15 cellular contexts compared by ENCODE assay signal in the genomic region with DNA sequence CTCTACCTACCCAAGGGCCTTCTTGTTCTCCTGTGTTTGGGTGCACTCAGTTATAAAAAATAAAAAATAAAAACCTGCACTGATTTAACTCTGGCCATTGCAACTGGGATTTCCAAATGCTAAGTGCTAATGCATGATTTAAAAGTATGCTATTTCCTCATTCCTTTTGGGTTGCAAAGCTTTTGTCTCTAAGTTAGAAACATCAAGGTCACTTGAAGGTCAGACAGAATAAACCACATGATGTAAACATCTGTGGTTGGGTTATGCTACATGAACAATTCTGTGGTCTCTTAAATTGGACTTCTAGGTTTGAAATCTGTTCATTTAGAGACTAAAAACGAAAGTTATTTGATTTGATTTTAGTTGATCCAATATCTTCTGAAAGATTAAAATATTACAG.
DNase-seq lines count a peak whose midpoint lies in the region; ATAC-seq and TF ChIP-seq lines count a peak whose summit lies in the region.
"Had no signal": no experiment of that assay in that cellular context is flagged by ENCODE, and none has a peak within 500 bp of the region (broad histone marks: within the 10 kb centered on the region; RNA-seq: fewer than 3 reads in every experiment).

No MANE protein-coding gene starts in this region.

- H3K36me3 ChIP-seq in SJCRH30, result no peaks in the 10 kb centered on the region
- no peaks in the 10 kb centered on the region for H3K36me3 ChIP-seq in BE2C
- no peaks in the 10 kb centered on the region for H3K36me3 ChIP-seq in esophagus muscularis mucosa

- H3K27me3 ChIP-seq in SJCRH30 (no peaks in the 10 kb centered on the region), BE2C (no peaks in the 10 kb centered on the region), esophagus muscularis mucosa (no peaks in the 10 kb centered on the region)

- no peak for TF ChIP-seq POLR2A in erythroblast (IDR thresholded peaks at IDR 0.05; ENCODE audit: low read length)
- TF ChIP-seq POLR2A in esophagus muscularis mucosa (IDR thresholded peaks at IDR 0.05; ENCODE audit: low read depth), result no peak

- intact Hi-C loops in esophagus muscularis mucosa (cut with DNase I), result no loop called here

- no peak for TF ChIP-seq CTCF in BE2C (IDR thresholded peaks at IDR 0.05; ENCODE audit: low read depth, low read length)
- no peak for TF ChIP-seq CTCF in esophagus muscularis mucosa (IDR thresholded peaks at IDR 0.05)

- H3K4me1 ChIP-seq in SJCRH30, result peaks cover 11% of the 10 kb centered on the region
- H3K4me1 ChIP-seq in BE2C, result no peaks in the 10 kb centered on the region
- H3K4me1 ChIP-seq in esophagus muscularis mucosa, result no peaks in the 10 kb centered on the region

- no peak overlapping the region for H3K4me3 ChIP-seq in SJCRH30
- H3K4me3 ChIP-seq in BE2C (ENCODE audit: low read depth, low read length), result no peak overlapping the region
- no peak overlapping the region for H3K4me3 ChIP-seq in esophagus muscularis mucosa
- H3K4me3 ChIP-seq: GM23338 had no signal

- H3K9me3 ChIP-seq in SJCRH30 (replicated peaks), result no peaks in the 10 kb centered on the region
- no peaks in the 10 kb centered on the region for H3K9me3 ChIP-seq in BE2C
- no peaks in the 10 kb centered on the region for H3K9me3 ChIP-seq in esophagus muscularis mucosa
- H3K9me3 ChIP-seq: SK-N-SH had no signal

- TF ChIP-seq EP300 in esophagus muscularis mucosa (IDR thresholded peaks at IDR 0.05), result no peak

- 69% methylated on average over 1 of the region's 1 CpG for WGBS in esophagus muscularis mucosa

- ATAC-seq in GM21723 (IDR thresholded peaks at IDR 0.05; ENCODE audit: unreplicated experiment), result no peak
- ATAC-seq: activated CD8-positive, alpha-beta T cell treated with anti-CD3 and anti-CD28 coated beads for 36 hours; GM23338; sciatic nerve had no signal

- DNase-seq in GM03348 (ENCODE audit: low spot score) (peak; percentile 9), SJCRH30 (peak in 1 of 2 experiments; percentile 69), epithelial cell of prostate (ENCODE audit: low read depth, low spot score) (peak; percentile 14), renal cortical epithelial cell (ENCODE audit: low read depth) (peak; percentile 69), erythroblast (lab: John Stamatoyannopoulos, UW) (no peak), BE2C (no peak), esophagus muscularis mucosa (ENCODE audit: extremely low spot score) (no peak)
- DNase-seq: activated CD8-positive, alpha-beta T cell treated with anti-CD3 and anti-CD28 coated beads for 36 hours; NCI-H1048; SK-N-SH; stimulated activated CD4-positive, alpha-beta T cell treated with anti-CD3 and anti-CD28 coated beads, Interleukin-4, amount 100 ng/mL, for 24 hours; trophoblast cell had no signal

- H3K27ac ChIP-seq in SJCRH30, result peak overlapping the region; percentile 39
- H3K27ac ChIP-seq in epithelial cell of prostate, result no peak overlapping the region
- no peak overlapping the region for H3K27ac ChIP-seq in esophagus muscularis mucosa (replicated peaks in 1 of 4)

Comparison
In these comparisons a context has a peak if more than half of its experiments do, and no peak if none do; other contexts are left out.
1. DNase-seq: peak in GM03348 (single experiment), epithelial cell of prostate (single experiment) and renal cortical epithelial cell (single experiment); none in erythroblast (0 of 2), BE2C (single experiment) and esophagus muscularis mucosa (single experiment).